1 cellular context compared by ENCODE assay signal in the genomic region with DNA sequence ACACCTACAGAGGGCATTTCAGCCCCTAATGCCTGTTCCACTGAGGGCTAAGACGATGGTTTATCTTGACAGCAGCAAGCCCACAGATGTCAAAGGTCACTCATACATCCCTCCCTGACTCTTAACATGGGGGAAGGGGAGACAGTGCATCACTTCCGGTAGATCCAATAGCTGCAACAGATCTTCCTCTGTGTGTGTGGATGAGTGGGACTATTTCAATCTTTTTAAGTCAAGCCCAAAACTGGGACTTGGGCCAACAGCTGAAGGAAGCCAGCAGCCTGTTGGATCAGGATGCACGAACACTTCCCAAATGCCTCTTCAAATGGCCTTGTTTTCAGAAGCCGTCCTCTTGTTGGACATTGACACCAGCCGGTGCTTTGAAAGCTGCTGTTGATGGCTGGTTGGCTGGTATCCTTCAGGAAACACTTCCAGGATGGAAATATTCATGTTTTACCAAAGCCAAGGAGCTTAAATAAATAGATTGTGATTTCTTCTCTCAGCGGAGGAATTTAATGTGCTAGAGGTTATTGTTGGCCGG.
TF ChIP-seq lines count a peak whose summit lies in the region.

No MANE protein-coding gene starts in this region.

TF ChIP-seq in K562, 482 proteins besides CTCF, POLR2A, EP300 and RAD21 (continued from another document and continues in another):
- TF ChIP-seq, protein P1, sequence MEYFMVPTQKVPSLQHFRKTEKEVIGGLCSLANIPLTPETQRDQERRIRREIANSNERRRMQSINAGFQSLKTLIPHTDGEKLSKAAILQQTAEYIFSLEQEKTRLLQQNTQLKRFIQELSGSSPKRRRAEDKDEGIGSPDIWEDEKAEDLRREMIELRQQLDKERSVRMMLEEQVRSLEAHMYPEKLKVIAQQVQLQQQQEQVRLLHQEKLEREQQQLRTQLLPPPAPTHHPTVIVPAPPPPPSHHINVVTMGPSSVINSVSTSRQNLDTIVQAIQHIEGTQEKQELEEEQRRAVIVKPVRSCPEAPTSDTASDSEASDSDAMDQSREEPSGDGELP (CRISPR knock-in tag; IDR thresholded peaks at IDR 0.05; ENCODE audit: borderline replicate concordance): no peak
- TF ChIP-seq SUPT5H (IDR thresholded peaks at IDR 0.05) (no peak), CAMTA2 (CRISPR knock-in tag; conservative IDR thresholded peaks at IDR 0.05) (no peak), ZKSCAN8 (CRISPR knock-in tag; IDR thresholded peaks at IDR 0.05) (no peak), TAF1 (IDR thresholded peaks at IDR 0.05; ENCODE audit: control insufficient read depth, extremely low read depth, insufficient read depth, low read length, severe bottlenecking) (no peak), TSC22D4 (tag; IDR thresholded peaks at IDR 0.05) (no peak), HDAC3 (IDR thresholded peaks at IDR 0.05; ENCODE audit: borderline replicate concordance, partially characterized antibody) (peak; percentile 54), KDM4B (IDR thresholded peaks at IDR 0.05; ENCODE audit: borderline replicate concordance in 2 of 2, low read depth in 1 of 2) (no peak), ZSCAN32 (CRISPR knock-in tag; IDR thresholded peaks at IDR 0.05) (no peak), ZNF175 (CRISPR knock-in tag; IDR thresholded peaks at IDR 0.05; ENCODE audit: low read depth) (peak; percentile 34; the same call in 1 of the 2 replicates), C11orf30 (IDR thresholded peaks at IDR 0.05; ENCODE audit: low read depth) (no peak), CEBPG (CRISPR knock-in tag; IDR thresholded peaks at IDR 0.05) (no peak), CEBPG (tag; conservative IDR thresholded peaks at IDR 0.05 in 1 of 2, IDR thresholded peaks at IDR 0.05 in 1 of 2) (no peak), ZNF830 (CRISPR knock-in tag; IDR thresholded peaks at IDR 0.05) (no peak), MYNN (IDR thresholded peaks at IDR 0.05) (0 out of 2 replicates have a peak, but pooled peaks have one; percentile 49), MYNN (CRISPR knock-in tag; IDR thresholded peaks at IDR 0.05) (no peak), NCOA4 (IDR thresholded peaks at IDR 0.05; ENCODE audit: partially characterized antibody) (no peak), PCBP2 (IDR thresholded peaks at IDR 0.05; ENCODE audit: low read depth, low read length, poor library complexity, severe bottlenecking) (no peak), GABPB2 (CRISPR knock-in tag; conservative IDR thresholded peaks at IDR 0.05) (no peak), NCOA1 (IDR thresholded peaks at IDR 0.05; ENCODE audit: low read depth) (no peak), SNRNP70 (optimal IDR thresholded peaks at IDR 0.05; ENCODE audit: low read depth, low read length) (no peak), FOXJ3 (CRISPR knock-in tag; IDR thresholded peaks at IDR 0.05) (no peak), CHD2 (IDR thresholded peaks at IDR 0.05; ENCODE audit: low read depth, low read length) (peak; percentile 34; the same call in 1 of the 2 replicates), SMARCA5 (IDR thresholded peaks at IDR 0.05) (no peak), ZBTB7A (IDR thresholded peaks at IDR 0.05; ENCODE audit: borderline replicate concordance, control insufficient read depth, low read depth, low read length) (peak; percentile 61; the same call in 1 of the 2 replicates), MAFG (tag; conservative IDR thresholded peaks at IDR 0.05) (no peak), GABPB1 (CRISPR knock-in tag; IDR thresholded peaks at IDR 0.05) (peak; percentile 82), ZNF551 (CRISPR knock-in tag; IDR thresholded peaks at IDR 0.05) (no peak), MEF2D (tag; conservative IDR thresholded peaks at IDR 0.05; ENCODE audit: low read depth) (no peak), SMARCE1 (IDR thresholded peaks at IDR 0.05) (no peak), NUFIP1 (IDR thresholded peaks at IDR 0.05; ENCODE audit: partially characterized antibody) (no peak), KDM2B (CRISPR knock-in tag; IDR thresholded peaks at IDR 0.05) (no peak), PCBP1 (IDR thresholded peaks at IDR 0.05; ENCODE audit: low read depth, low read length, poor library complexity, severe bottlenecking) (no peak), RHOXF2B (CRISPR knock-in tag; conservative IDR thresholded peaks at IDR 0.05) (no peak)
- TF ChIP-seq, protein P2, sequence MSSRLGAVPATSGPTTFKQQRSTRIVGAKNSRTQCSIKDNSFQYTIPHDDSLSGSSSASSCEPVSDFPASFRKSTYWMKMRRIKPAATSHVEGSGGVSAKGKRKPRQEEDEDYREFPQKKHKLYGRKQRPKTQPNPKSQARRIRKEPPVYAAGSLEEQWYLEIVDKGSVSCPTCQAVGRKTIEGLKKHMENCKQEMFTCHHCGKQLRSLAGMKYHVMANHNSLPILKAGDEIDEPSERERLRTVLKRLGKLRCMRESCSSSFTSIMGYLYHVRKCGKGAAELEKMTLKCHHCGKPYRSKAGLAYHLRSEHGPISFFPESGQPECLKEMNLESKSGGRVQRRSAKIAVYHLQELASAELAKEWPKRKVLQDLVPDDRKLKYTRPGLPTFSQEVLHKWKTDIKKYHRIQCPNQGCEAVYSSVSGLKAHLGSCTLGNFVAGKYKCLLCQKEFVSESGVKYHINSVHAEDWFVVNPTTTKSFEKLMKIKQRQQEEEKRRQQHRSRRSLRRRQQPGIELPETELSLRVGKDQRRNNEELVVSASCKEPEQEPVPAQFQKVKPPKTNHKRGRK (tag; IDR thresholded peaks at IDR 0.05): no peak
- TF ChIP-seq, protein P3, sequence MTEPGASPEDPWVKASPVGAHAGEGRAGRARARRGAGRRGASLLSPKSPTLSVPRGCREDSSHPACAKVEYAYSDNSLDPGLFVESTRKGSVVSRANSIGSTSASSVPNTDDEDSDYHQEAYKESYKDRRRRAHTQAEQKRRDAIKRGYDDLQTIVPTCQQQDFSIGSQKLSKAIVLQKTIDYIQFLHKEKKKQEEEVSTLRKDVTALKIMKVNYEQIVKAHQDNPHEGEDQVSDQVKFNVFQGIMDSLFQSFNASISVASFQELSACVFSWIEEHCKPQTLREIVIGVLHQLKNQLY (CRISPR knock-in tag; conservative IDR thresholded peaks at IDR 0.05): no peak
- TF ChIP-seq, protein P4, sequence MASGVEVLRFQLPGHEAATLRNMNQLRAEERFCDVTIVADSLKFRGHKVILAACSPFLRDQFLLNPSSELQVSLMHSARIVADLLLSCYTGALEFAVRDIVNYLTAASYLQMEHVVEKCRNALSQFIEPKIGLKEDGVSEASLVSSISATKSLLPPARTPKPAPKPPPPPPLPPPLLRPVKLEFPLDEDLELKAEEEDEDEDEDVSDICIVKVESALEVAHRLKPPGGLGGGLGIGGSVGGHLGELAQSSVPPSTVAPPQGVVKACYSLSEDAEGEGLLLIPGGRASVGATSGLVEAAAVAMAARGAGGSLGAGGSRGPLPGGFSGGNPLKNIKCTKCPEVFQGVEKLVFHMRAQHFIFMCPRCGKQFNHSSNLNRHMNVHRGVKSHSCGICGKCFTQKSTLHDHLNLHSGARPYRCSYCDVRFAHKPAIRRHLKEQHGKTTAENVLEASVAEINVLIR (CRISPR knock-in tag; IDR thresholded peaks at IDR 0.05): peak; percentile 41
- TF ChIP-seq, protein P5, sequence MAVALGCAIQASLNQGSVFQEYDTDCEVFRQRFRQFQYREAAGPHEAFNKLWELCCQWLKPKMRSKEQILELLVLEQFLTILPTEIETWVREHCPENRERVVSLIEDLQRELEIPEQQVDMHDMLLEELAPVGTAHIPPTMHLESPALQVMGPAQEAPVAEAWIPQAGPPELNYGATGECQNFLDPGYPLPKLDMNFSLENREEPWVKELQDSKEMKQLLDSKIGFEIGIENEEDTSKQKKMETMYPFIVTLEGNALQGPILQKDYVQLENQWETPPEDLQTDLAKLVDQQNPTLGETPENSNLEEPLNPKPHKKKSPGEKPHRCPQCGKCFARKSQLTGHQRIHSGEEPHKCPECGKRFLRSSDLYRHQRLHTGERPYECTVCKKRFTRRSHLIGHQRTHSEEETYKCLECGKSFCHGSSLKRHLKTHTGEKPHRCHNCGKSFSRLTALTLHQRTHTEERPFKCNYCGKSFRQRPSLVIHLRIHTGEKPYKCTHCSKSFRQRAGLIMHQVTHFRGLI (CRISPR knock-in tag; IDR thresholded peaks at IDR 0.05): no peak
- TF ChIP-seq, protein P6, sequence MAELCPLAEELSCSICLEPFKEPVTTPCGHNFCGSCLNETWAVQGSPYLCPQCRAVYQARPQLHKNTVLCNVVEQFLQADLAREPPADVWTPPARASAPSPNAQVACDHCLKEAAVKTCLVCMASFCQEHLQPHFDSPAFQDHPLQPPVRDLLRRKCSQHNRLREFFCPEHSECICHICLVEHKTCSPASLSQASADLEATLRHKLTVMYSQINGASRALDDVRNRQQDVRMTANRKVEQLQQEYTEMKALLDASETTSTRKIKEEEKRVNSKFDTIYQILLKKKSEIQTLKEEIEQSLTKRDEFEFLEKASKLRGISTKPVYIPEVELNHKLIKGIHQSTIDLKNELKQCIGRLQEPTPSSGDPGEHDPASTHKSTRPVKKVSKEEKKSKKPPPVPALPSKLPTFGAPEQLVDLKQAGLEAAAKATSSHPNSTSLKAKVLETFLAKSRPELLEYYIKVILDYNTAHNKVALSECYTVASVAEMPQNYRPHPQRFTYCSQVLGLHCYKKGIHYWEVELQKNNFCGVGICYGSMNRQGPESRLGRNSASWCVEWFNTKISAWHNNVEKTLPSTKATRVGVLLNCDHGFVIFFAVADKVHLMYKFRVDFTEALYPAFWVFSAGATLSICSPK (IDR thresholded peaks at IDR 0.05; ENCODE audit: borderline replicate concordance): no peak
- TF ChIP-seq, protein P7, sequence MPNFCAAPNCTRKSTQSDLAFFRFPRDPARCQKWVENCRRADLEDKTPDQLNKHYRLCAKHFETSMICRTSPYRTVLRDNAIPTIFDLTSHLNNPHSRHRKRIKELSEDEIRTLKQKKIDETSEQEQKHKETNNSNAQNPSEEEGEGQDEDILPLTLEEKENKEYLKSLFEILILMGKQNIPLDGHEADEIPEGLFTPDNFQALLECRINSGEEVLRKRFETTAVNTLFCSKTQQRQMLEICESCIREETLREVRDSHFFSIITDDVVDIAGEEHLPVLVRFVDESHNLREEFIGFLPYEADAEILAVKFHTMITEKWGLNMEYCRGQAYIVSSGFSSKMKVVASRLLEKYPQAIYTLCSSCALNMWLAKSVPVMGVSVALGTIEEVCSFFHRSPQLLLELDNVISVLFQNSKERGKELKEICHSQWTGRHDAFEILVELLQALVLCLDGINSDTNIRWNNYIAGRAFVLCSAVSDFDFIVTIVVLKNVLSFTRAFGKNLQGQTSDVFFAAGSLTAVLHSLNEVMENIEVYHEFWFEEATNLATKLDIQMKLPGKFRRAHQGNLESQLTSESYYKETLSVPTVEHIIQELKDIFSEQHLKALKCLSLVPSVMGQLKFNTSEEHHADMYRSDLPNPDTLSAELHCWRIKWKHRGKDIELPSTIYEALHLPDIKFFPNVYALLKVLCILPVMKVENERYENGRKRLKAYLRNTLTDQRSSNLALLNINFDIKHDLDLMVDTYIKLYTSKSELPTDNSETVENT (CRISPR knock-in tag; IDR thresholded peaks at IDR 0.05): no peak
- TF ChIP-seq, protein P8, sequence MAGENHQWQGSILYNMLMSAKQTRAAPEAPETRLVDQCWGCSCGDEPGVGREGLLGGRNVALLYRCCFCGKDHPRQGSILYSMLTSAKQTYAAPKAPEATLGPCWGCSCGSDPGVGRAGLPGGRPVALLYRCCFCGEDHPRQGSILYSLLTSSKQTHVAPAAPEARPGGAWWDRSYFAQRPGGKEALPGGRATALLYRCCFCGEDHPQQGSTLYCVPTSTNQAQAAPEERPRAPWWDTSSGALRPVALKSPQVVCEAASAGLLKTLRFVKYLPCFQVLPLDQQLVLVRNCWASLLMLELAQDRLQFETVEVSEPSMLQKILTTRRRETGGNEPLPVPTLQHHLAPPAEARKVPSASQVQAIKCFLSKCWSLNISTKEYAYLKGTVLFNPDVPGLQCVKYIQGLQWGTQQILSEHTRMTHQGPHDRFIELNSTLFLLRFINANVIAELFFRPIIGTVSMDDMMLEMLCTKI (IDR thresholded peaks at IDR 0.05; ENCODE audit: partially characterized antibody): no peak
- TF ChIP-seq, protein P9, sequence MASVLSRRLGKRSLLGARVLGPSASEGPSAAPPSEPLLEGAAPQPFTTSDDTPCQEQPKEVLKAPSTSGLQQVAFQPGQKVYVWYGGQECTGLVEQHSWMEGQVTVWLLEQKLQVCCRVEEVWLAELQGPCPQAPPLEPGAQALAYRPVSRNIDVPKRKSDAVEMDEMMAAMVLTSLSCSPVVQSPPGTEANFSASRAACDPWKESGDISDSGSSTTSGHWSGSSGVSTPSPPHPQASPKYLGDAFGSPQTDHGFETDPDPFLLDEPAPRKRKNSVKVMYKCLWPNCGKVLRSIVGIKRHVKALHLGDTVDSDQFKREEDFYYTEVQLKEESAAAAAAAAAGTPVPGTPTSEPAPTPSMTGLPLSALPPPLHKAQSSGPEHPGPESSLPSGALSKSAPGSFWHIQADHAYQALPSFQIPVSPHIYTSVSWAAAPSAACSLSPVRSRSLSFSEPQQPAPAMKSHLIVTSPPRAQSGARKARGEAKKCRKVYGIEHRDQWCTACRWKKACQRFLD (CRISPR knock-in tag; IDR thresholded peaks at IDR 0.05): 0 out of 2 replicates have a peak, but pooled peaks have one; percentile 38
- TF ChIP-seq, protein P10, sequence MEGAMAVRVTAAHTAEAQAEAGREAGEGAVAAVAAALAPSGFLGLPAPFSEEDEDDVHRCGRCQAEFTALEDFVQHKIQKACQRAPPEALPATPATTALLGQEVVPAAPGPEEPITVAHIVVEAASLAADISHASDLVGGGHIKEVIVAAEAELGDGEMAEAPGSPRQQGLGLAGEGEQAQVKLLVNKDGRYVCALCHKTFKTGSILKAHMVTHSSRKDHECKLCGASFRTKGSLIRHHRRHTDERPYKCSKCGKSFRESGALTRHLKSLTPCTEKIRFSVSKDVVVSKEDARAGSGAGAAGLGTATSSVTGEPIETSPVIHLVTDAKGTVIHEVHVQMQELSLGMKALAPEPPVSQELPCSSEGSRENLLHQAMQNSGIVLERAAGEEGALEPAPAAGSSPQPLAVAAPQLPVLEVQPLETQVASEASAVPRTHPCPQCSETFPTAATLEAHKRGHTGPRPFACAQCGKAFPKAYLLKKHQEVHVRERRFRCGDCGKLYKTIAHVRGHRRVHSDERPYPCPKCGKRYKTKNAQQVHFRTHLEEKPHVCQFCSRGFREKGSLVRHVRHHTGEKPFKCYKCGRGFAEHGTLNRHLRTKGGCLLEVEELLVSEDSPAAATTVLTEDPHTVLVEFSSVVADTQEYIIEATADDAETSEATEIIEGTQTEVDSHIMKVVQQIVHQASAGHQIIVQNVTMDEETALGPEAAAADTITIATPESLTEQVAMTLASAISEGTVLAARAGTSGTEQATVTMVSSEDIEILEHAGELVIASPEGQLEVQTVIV (CRISPR knock-in tag; IDR thresholded peaks at IDR 0.05; ENCODE audit: borderline replicate concordance): no peak
- TF ChIP-seq, protein P11, sequence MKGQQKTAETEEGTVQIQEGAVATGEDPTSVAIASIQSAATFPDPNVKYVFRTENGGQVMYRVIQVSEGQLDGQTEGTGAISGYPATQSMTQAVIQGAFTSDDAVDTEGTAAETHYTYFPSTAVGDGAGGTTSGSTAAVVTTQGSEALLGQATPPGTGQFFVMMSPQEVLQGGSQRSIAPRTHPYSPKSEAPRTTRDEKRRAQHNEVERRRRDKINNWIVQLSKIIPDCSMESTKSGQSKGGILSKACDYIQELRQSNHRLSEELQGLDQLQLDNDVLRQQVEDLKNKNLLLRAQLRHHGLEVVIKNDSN (CRISPR knock-in tag; IDR thresholded peaks at IDR 0.05): no peak
